ENCODE assay signal across 6 cellular contexts in the genomic region with DNA sequence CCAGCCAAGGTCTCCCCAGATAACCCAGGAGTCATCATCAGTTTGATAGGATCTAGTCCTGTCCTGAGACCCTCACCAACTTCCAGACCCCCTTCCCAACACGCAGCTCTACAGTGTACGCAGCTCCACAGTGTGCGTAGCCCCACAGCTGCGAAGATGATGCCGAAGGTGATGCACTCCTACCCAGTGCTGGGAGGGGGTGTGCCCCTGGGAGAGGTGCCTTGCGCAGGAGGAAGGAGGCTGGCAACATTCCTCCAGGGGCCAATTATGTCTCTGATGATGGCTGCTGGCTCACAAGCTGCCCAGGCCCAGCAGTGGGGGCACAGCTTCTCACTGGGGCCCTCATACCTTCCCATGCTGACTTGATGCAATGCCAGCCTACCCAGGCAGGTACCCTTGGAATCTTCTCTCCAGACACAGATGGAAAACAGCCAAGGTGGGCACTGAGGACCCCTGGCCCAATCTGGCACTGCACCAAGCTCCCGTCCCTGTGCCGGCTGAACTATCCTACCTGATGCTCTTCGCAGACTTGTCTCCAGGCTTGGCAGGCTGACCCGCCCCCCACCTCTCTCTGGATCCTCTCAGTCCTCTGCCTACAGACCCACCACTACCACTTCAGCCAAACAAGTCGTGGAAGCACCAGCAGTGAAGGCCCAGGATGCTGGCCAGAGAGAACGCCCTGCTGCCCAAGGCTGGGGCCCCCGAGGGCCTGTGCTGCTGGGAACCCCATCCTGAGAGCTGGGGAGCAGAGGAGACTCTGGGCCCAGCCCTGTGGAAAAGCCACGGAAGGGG. TPM values are rescaled to one million over a fixed set of nuclear protein-coding genes. Genes with fewer than 3 reads are reported as not detected.
DNase-seq lines count a peak whose midpoint lies in the region; ATAC-seq and TF ChIP-seq lines count a peak whose summit lies in the region.

No MANE protein-coding gene starts in this region.

- H3K27me3 ChIP-seq in right cardiac atrium (ENCODE audit: control insufficient read depth, insufficient read depth) = no peaks in the 10 kb centered on the region

- intact Hi-C loops in Right ventricle myocardium inferior (cut with DNase I) = no loop called here
- intact Hi-C loops in cardiac septum (cut with DNase I) = no loop called here
- intact Hi-C loops in right cardiac atrium (cut with DNase I) = no loop called here

- H3K4me3 ChIP-seq in right cardiac atrium (ENCODE audit: low read length) = no peak overlapping the region

- peak; percentile 37 for DNase-seq in Right ventricle myocardium inferior (ENCODE audit: missing footprints)
- DNase-seq in cardiac septum (ENCODE audit: low spot score) = no peak
- peak in 2 of 3 donors; percentile 57 to 62 for DNase-seq in right cardiac atrium
- DNase-seq in omental fat pad (ENCODE audit: low spot score) = no peak
- DNase-seq in SKM-1 (lab: John Stamatoyannopoulos, UW; ENCODE audit: unreplicated experiment) = no peak

- ATAC-seq in Right ventricle myocardium inferior (no peak), right cardiac atrium (peak in 1 of 2 donors; percentile 5), HG02763 (IDR thresholded peaks at IDR 0.05; ENCODE audit: unreplicated experiment) (no peak), omental fat pad (ENCODE audit: low FRiP score) (no peak)

- 79% methylated on average over 14 of the region's 14 CpGs for WGBS in right cardiac atrium

- TF ChIP-seq CTCF in omental fat pad (IDR thresholded peaks at IDR 0.05) = no peak

- no peaks in the 10 kb centered on the region for H3K9me3 ChIP-seq in right cardiac atrium (ENCODE audit: control insufficient read depth, low read length)

- no peak overlapping the region for H3K27ac ChIP-seq in right cardiac atrium (ENCODE audit: low read length)

- H3K4me1 ChIP-seq in right cardiac atrium (ENCODE audit: control insufficient read depth, insufficient read depth, low read length) = peaks cover 2% of the 10 kb centered on the region

RNA-seq across cellular contexts. Expression of gene ZNF512B, which starts 1.4 kb away (rescaled TPM):
- 12.2 TPM for total RNA-seq in Right ventricle myocardium inferior
- total RNA-seq in cardiac septum = 12.8 TPM
- total RNA-seq in right cardiac atrium = 10 to 100 TPM; 12.3 to 16.1 (median 13.6) TPM
- polyA plus RNA-seq in right cardiac atrium = 9.8 TPM
- 1 to 10 TPM; 6.4 to 9.8 (median 7.2) TPM for total RNA-seq in omental fat pad

RNA-seq across cellular contexts. Expression of gene SAMD10, which starts 11.1 kb away (rescaled TPM):
- 5.7 TPM for total RNA-seq in Right ventricle myocardium inferior
- 4.0 TPM for total RNA-seq in cardiac septum
- 1 to 10 TPM; 3.3 to 4.9 (median 3.8) TPM for total RNA-seq in right cardiac atrium
- 4.8 TPM for polyA plus RNA-seq in right cardiac atrium
- total RNA-seq in omental fat pad = 1 to 10 TPM in 1 of 4 donors, under 1 TPM in 2, not detected in 1; 0.48 to 1.2 (median 0.84) TPM

RNA-seq across cellular contexts. Expression of gene UCKL1, which starts 12.1 kb away (rescaled TPM):
- total RNA-seq in Right ventricle myocardium inferior = 52.0 TPM
- total RNA-seq in cardiac septum = 43.2 TPM
- total RNA-seq in right cardiac atrium = 10 to 100 TPM; 35.5 to 47.0 (median 44.0) TPM
- 36.5 TPM for polyA plus RNA-seq in right cardiac atrium
- 10 to 100 TPM; 25.7 to 48.9 (median 30.3) TPM for total RNA-seq in omental fat pad

RNA-seq across cellular contexts. Expression of gene PRPF6, which starts 12.6 kb away (rescaled TPM):
- total RNA-seq in Right ventricle myocardium inferior = 46.4 TPM
- total RNA-seq in cardiac septum = 47.5 TPM
- total RNA-seq in right cardiac atrium = 10 to 100 TPM; 42.5 to 44.7 (median 43.5) TPM
- 29.6 TPM for polyA plus RNA-seq in right cardiac atrium
- 10 to 100 TPM; 34.7 to 43.8 (median 40.2) TPM for total RNA-seq in omental fat pad

Comparison
In these comparisons a context has a peak if more than half of its experiments do, and no peak if none do; other contexts are left out.
1. DNase-seq: peak in Right ventricle myocardium inferior (single experiment) and right cardiac atrium (2 of 3); none in cardiac septum (single experiment), omental fat pad (single experiment) and SKM-1 (single experiment).